In the genomic region with DNA sequence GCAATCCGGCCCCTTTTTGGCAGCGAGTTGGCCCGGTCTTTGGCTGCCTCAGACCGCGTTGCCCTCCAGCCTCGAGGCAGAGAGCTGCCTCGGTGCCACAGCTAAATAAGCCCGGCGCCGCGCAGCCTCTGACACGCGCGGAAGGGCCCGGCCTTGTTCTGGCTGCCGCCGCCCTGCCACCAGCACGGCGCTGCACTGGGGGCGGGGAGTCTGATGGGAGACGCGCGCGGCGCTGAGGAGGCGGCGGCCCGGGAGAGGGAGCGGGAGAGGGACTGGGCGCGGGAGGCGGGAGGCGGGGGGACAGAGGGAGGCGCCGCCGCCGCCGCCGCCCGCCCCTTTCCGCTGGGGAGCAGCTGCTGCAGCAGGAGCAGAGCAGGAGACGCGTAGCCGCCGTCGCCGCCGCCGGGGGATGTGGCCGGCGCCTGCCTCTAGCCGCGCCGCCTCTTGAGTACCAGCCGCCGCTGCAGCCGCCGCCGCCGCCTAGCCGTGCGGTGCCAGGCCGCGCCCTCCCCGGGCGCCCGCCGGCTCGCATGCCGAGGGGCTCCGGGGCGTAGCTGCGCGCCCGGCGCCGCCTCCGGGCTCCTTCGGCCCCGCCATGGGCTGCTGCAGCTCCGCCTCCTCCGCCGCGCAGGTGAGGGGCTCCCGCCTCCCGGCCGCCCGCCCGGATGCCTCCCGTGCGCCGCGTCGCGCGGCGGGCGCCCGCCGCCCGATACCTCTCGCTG, we compare ENCODE assay signal across 8 cellular contexts. TPM values are rescaled to one million over a fixed set of nuclear protein-coding genes. Genes with fewer than 3 reads are reported as not detected.
DNase-seq lines count a peak whose midpoint lies in the region; ATAC-seq and TF ChIP-seq lines count a peak whose summit lies in the region.

TSS of gene SLC44A1 (plus strand) at position 378 of the 722 bp plus-strand sequence. CDS start at position 596, 218 bp downstream.

- no peaks in the 10 kb centered on the region for H3K36me3 ChIP-seq in spleen

- H3K27me3 ChIP-seq in spleen (replicated peaks in 1 of 7), result peaks cover 0 to 5% (median 0%) of the 10 kb centered on the region in 7 donors

- H3K4me3 Mint-ChIP-seq in activated B cell treated with CpG ODN at 0.5 μM for 24 hours, result peak within 1 kb of the TSS; percentile 92

- peak within 1 kb of the TSS; percentile 59 to 94 (median 90) for H3K4me3 ChIP-seq in spleen

- peaks cover 8% of the 10 kb centered on the region for H3K27me3 Mint-ChIP-seq in activated B cell treated with CpG ODN at 0.5 μM for 24 hours

- CTCF ChIA-PET in activated B cell treated with CpG ODN at 0.5 μM for 24 hours (lab: Charles Lee), result interaction anchor here (0.8 to 1.2 kb wide), 4 partner anchors 57 to 384 kb away, joined by 3 to 4 read pairs (median 3); no protein-coding TSS in a partner anchor

- peak in 2 of 3 donors; percentile 51 to 70 for TF ChIP-seq POLR2A in spleen (IDR thresholded peaks at IDR 0.05)

- H3K9me3 Mint-ChIP-seq in activated B cell treated with CpG ODN at 0.5 μM for 24 hours, result no peaks in the 10 kb centered on the region

- H3K9me3 ChIP-seq in spleen, result no peaks in the 10 kb centered on the region

- peaks cover 2% of the 10 kb centered on the region for H3K36me3 Mint-ChIP-seq in activated B cell treated with CpG ODN at 0.5 μM for 24 hours (ENCODE audit: low read depth)

- POLR2A ChIA-PET in activated B cell treated with CpG ODN at 0.5 μM for 24 hours (lab: Charles Lee), result interaction anchor here (0.5 to 1.5 kb wide), 11 partner anchors 63 to 1151 kb away, joined by 3 to 7 read pairs (median 4); partner anchors contain the start of genes NIPSNAP3A and SMC2

- peak within 1 kb of the TSS; percentile 86 for H3K27ac ChIP-seq in caudate nucleus (ENCODE audit: low read depth, low read length)
- H3K27ac ChIP-seq in spleen, result peak within 1 kb of the TSS; percentile 75 to 87 (median 83)

- TF ChIP-seq CTCF in activated B cell treated with CpG ODN at 0.5 μM for 24 hours (IDR thresholded peaks at IDR 0.05) (no peak), spleen (IDR thresholded peaks at IDR 0.05 in 8 of 11, conservative IDR thresholded peaks at IDR 0.05 in 3 of 11) (peak in 3 of 11 experiments; percentile 19 to 31 (median 29))

- 0 to 1% (median 0%) methylated on average over 47 to 102 of the region's 102 CpGs for WGBS in spleen, 5 donors

- peaks cover 29% of the 10 kb centered on the region for H3K4me1 Mint-ChIP-seq in activated B cell treated with CpG ODN at 0.5 μM for 24 hours

- H3K4me1 ChIP-seq in spleen, result peaks cover 10 to 58% (median 32%) of the 10 kb centered on the region in 6 donors

- DNase-seq in AG08395 (ENCODE audit: low spot score) (peak; percentile 90), NCI-H2227 (lab: John Stamatoyannopoulos, UW; ENCODE audit: unreplicated experiment) (peak; percentile 95), activated B cell treated with CpG ODN at 0.5 μM for 24 hours (peak; percentile 86), caudate nucleus (lab: John Stamatoyannopoulos, UW) (peak; percentile 16 to 99 (median 96)), inferior parietal cortex (ENCODE audit: extremely low spot score) (peak; percentile 94), spleen (peak; percentile 99)

- intact Hi-C loops in activated B cell treated with CpG ODN at 0.5 μM for 24 hours (cut with micrococcal nuclease), result loop anchor here (1.0 to 10.0 kb wide), 11 partner anchors 73 to 1150 kb away; partner anchors contain the start of genes FKTN, FSD1L, SMC2 and TMEM38B
- intact Hi-C loops in spleen (cut with DNase I; ENCODE audit: low total_unique reads), result loop anchor here (10.0 kb wide), 1 partner anchor 320 kb away; the partner anchor contains the start of gene ABCA1

- peak within 1 kb of the TSS; percentile 84 for H3K27ac Mint-ChIP-seq in activated B cell treated with CpG ODN at 0.5 μM for 24 hours

- ATAC-seq in GM18909 (IDR thresholded peaks at IDR 0.05; ENCODE audit: poor library complexity, unreplicated experiment) (peak; percentile 91), HG03159 (IDR thresholded peaks at IDR 0.05; ENCODE audit: unreplicated experiment) (peak; percentile 80), activated B cell treated with CpG ODN at 0.5 μM for 24 hours (ENCODE audit: low read depth) (peak; percentile 82)

RNA-seq across cellular contexts. Expression of gene SLC44A1, which starts in this region (rescaled TPM):
- total RNA-seq in activated B cell treated with CpG ODN at 0.5 μM for 24 hours, result 9.5 and 10.1 TPM in 2 replicates
- 10 to 100 TPM; 17.9 to 27.5 (median 24.0) TPM for total RNA-seq in spleen
- 1 to 10 TPM; 3.1 to 4.4 (median 4.3) TPM for polyA plus RNA-seq in spleen

Comparison
In these comparisons a context has a peak if more than half of its experiments do, and no peak if none do; other contexts are left out.
1. Peak in every context shown above with its lines: DNase-seq, ATAC-seq, H3K4me3 ChIP-seq and H3K27ac ChIP-seq.